1 cellular context compared by ENCODE assay signal in genomic region chr11:64263021-64263946, GRCh38.
A peak's percentile ranks its signal among the peaks of the same experiment; 100 is the strongest.
TF ChIP-seq lines count a peak whose summit lies in the region.

No MANE protein-coding gene starts in this region.

TF ChIP-seq in H1, 55 proteins besides CTCF, POLR2A, EP300 and RAD21:
- TF ChIP-seq TEAD4 (IDR thresholded peaks at IDR 0.05; ENCODE audit: low read depth, low read length) = 0 out of 2 replicates have a peak, but pooled peaks have one; percentile 22
- TF ChIP-seq POLR2AphosphoS5 (IDR thresholded peaks at IDR 0.05; ENCODE audit: low read depth, low read length) = peak; percentile 16; the same call in 1 of the 2 replicates
- TF ChIP-seq SP4 (IDR thresholded peaks at IDR 0.05; ENCODE audit: low read length) = no peak
